21 cellular contexts compared by ENCODE assay signal in the genomic region with DNA sequence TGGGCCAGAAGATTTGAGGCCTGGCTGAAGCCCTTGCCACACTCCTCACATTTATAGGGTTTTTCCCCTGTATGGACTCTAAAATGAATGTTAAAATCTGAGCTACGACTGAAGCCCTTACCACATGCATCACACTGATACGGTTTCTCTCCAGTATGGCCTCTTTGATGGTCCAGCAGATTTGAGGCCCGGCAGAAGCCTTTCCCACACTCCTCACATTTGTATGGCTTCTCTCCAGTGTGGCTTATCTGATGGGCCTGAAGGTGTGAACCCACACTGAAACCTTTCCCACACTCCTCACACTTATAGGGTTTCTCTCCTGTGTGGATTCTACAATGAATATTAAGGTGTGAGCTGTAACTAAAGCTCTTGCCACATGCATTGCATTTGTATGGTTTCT.
"Had no signal": no experiment of that assay in that cellular context is flagged by ENCODE, and none has a peak within 500 bp of the region (broad histone marks: within the 10 kb centered on the region; RNA-seq: fewer than 3 reads in every experiment).

No MANE protein-coding gene starts in this region.

- H3K4me3 ChIP-seq: cardiac muscle cell, heart left ventricle, lower lobe of right lung, prostate gland, right atrium auricular region, stomach, uterus had no signal

- H3K27ac ChIP-seq: cardiac muscle cell, epithelial cell of prostate, heart left ventricle, lower lobe of right lung, prostate gland, right atrium auricular region, stomach, uterus, VCaP had no signal

- H3K4me3 Mint-ChIP-seq: activated CD4-positive, alpha-beta memory T cell treated with anti-CD3 and anti-CD28 coated beads, Interleukin-2, amount 10 ng/mL, durations not matched to agents 7 days and 5 days; activated CD4-positive, alpha-beta T cell treated with anti-CD3 and anti-CD28 coated beads, Interleukin-2, amount 10 ng/mL, durations not matched to agents 24 days and 14 days; activated naive CD4-positive, alpha-beta T cell treated with anti-CD3 and anti-CD28 coated beads, Interleukin-2, amount 10 ng/mL, durations not matched to agents 7 days and 5 days; mesothelial cell of epicardium; natural killer cell; stimulated activated effector memory CD8-positive, alpha-beta T cell treated with anti-CD3 and anti-CD28 coated beads, Interleukin-12 subunit alpha, Interleukin-12 subunit beta, amount 100 ng/mL, for 72 hours had no signal

- H3K4me1 Mint-ChIP-seq: activated CD4-positive, alpha-beta memory T cell treated with anti-CD3 and anti-CD28 coated beads, Interleukin-2, amount 10 ng/mL, durations not matched to agents 7 days and 5 days; activated CD4-positive, alpha-beta T cell treated with anti-CD3 and anti-CD28 coated beads, Interleukin-2, amount 10 ng/mL, durations not matched to agents 24 days and 14 days; activated naive CD4-positive, alpha-beta T cell treated with anti-CD3 and anti-CD28 coated beads, Interleukin-2, amount 10 ng/mL, durations not matched to agents 7 days and 5 days; mesothelial cell of epicardium; natural killer cell; stimulated activated effector memory CD8-positive, alpha-beta T cell treated with anti-CD3 and anti-CD28 coated beads, Interleukin-12 subunit alpha, Interleukin-12 subunit beta, amount 100 ng/mL, for 72 hours had no signal

- H3K36me3 ChIP-seq: uterus had no signal

- H3K27ac Mint-ChIP-seq: activated CD4-positive, alpha-beta memory T cell treated with anti-CD3 and anti-CD28 coated beads, Interleukin-2, amount 10 ng/mL, durations not matched to agents 7 days and 5 days; activated CD4-positive, alpha-beta T cell treated with anti-CD3 and anti-CD28 coated beads, Interleukin-2, amount 10 ng/mL, durations not matched to agents 24 days and 14 days; activated naive CD4-positive, alpha-beta T cell treated with anti-CD3 and anti-CD28 coated beads, Interleukin-2, amount 10 ng/mL, durations not matched to agents 7 days and 5 days; mesothelial cell of epicardium; natural killer cell; stimulated activated effector memory CD8-positive, alpha-beta T cell treated with anti-CD3 and anti-CD28 coated beads, Interleukin-12 subunit alpha, Interleukin-12 subunit beta, amount 100 ng/mL, for 72 hours had no signal

- H3K4me1 ChIP-seq: heart left ventricle, lower lobe of right lung, prostate gland, right atrium auricular region, stomach, uterus had no signal

- H3K27me3 Mint-ChIP-seq: activated CD4-positive, alpha-beta memory T cell treated with anti-CD3 and anti-CD28 coated beads, Interleukin-2, amount 10 ng/mL, durations not matched to agents 7 days and 5 days; activated CD4-positive, alpha-beta T cell treated with anti-CD3 and anti-CD28 coated beads, Interleukin-2, amount 10 ng/mL, durations not matched to agents 24 days and 14 days; activated naive CD4-positive, alpha-beta T cell treated with anti-CD3 and anti-CD28 coated beads, Interleukin-2, amount 10 ng/mL, durations not matched to agents 7 days and 5 days had no signal

- FAIRE-seq: keratinocyte had no signal

- H3K27me3 ChIP-seq: cardiac muscle cell, heart left ventricle, right atrium auricular region, stomach, uterus had no signal

- ATAC-seq: activated CD4-positive, CD25-positive, alpha-beta regulatory T cell treated with anti-CD3 and anti-CD28 coated beads, Interleukin-2, amount 50 U/mL, for 24 hours; heart left ventricle; lower lobe of right lung; natural killer cell; stimulated activated effector memory CD8-positive, alpha-beta T cell treated with anti-CD3 and anti-CD28 coated beads, Interleukin-12 subunit alpha, Interleukin-12 subunit beta, amount 100 ng/mL, for 72 hours had no signal

- DNase-seq: activated CD4-positive, alpha-beta memory T cell treated with anti-CD3 and anti-CD28 coated beads, Interleukin-2, amount 10 ng/mL, durations not matched to agents 7 days and 5 days; activated CD4-positive, alpha-beta T cell treated with anti-CD3 and anti-CD28 coated beads, Interleukin-2, amount 10 ng/mL, durations not matched to agents 24 days and 14 days; activated effector memory CD4-positive, alpha-beta T cell treated with anti-CD3 and anti-CD28 coated beads, Interleukin-2, amount 50 U/mL, for 16 hours; activated naive CD4-positive, alpha-beta T cell treated with anti-CD3 and anti-CD28 coated beads, Interleukin-2, amount 10 ng/mL, durations not matched to agents 7 days and 5 days; activated T-cell treated with anti-CD3 and anti-CD28 coated beads for 4 hours; heart left ventricle; lower lobe of right lung; natural killer cell; stimulated activated CD4-positive, alpha-beta T cell treated with anti-CD3 and anti-CD28 coated beads, Interleukin-1b, Interleukin-23, amount 100 ng/mL, for 48 hours; stomach; trophoblast cell; uterus had no signal
